ENCODE assay signal across 17 cellular contexts in the genomic region with DNA sequence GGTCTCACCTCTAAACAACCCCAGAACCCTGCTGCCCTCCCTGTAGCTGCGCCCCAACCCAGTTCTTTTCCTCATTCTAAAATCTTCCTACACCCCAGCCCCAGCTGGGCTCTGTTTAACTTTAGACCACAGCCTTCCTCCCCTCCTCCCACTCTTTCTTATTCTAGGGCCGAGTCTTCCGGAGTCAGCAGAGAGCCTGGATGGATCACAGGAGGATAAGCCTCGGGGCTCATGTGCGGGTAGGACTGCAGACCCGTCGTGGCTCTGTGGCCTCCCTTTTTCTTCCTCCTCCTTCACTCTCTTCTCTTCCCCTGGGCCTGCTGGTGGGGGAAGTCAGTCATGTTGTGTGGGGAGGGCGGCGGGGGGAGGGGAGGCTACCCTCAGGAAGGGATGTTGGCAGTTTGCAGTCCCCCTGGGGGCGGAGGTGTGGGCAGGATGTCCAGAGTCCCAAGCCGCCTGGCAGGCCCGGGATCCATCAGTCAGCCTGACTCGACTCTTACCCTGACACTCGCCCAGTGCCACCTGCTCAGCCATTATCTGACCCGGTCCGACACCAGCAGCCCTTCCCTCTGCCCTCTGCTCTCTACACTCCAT. TPM values are rescaled to one million over a fixed set of nuclear protein-coding genes. Genes with fewer than 3 reads are reported as not detected.
DNase-seq lines count a peak whose midpoint lies in the region; ATAC-seq and TF ChIP-seq lines count a peak whose summit lies in the region.
"Had no signal": no experiment of that assay in that cellular context is flagged by ENCODE, and none has a peak within 500 bp of the region (broad histone marks: within the 10 kb centered on the region; RNA-seq: fewer than 3 reads in every experiment).

No MANE protein-coding gene starts in this region.

- H3K4me1 Mint-ChIP-seq in Calu3 (ENCODE audit: low read depth, unreplicated experiment) = no peaks in the 10 kb centered on the region

- intact Hi-C loops in Calu3 (cut with micrococcal nuclease; ENCODE audit: unreplicated experiment) = no loop called here

- BruUV-seq in Calu3 (replicated peaks; lab: Mats Ljungman, UMichigan) = no TSS peak

- CTCF ChIA-PET in Calu3 (lab: Charles Lee) = interaction anchor here (0.7 kb wide), 2 partner anchors 55 to 225 kb away, joined by 3 to 6 read pairs; no protein-coding TSS in a partner anchor

- ATAC-seq in HG02870 (IDR thresholded peaks at IDR 0.05; ENCODE audit: unreplicated experiment) = no peak

- no peak overlapping the region for H3K27ac Mint-ChIP-seq in Calu3 (ENCODE audit: unreplicated experiment)
- H3K27ac Mint-ChIP-seq: activated naive CD8-positive, alpha-beta T cell treated with anti-CD3 and anti-CD28 coated beads, Interleukin-2, amount 10 ng/mL, durations not matched to agents 7 days and 5 days; T-helper 1 cell treated with Interleukin-12 subunit alpha and Interleukin-12 subunit beta and Interleukin-4 antibody, amounts not matched to agents 30 μg/mL and 1 μg/mL, for 36 hours had no signal

- H3K4me1 ChIP-seq in BLaER1 treated with 17β-estradiol and CSF1 and Interleukin-3, amounts not matched to agents 10 nM and 100 nM = peaks cover 15 to 71% (median 51%) of the 10 kb centered on the region in 10 experiments
- peaks cover 12% of the 10 kb centered on the region for H3K4me1 ChIP-seq in iPS-15b (ENCODE audit: control insufficient read depth, insufficient read depth, low read length)

- peak overlapping the region in 10 of 11 experiments; percentile 29 to 79 (median 66); a peak in 20 of 22 replicates for H3K27ac ChIP-seq in BLaER1 treated with 17β-estradiol and CSF1 and Interleukin-3, amounts not matched to agents 10 nM and 100 nM
- H3K27ac ChIP-seq in HL-60 (replicated peaks) = no peak overlapping the region; the same call in 1 of the 2 replicates
- H3K27ac ChIP-seq in substantia nigra (ENCODE audit: low read depth, low read length, poor library complexity, severe bottlenecking) = no peak overlapping the region

- no peaks in the 10 kb centered on the region for H4K20me1 ChIP-seq in BLaER1 treated with 17β-estradiol and CSF1 and Interleukin-3, amounts not matched to agents 10 nM and 100 nM

- no peak overlapping the region for H3K4me3 Mint-ChIP-seq in Calu3 (ENCODE audit: low read depth, unreplicated experiment)
- H3K4me3 Mint-ChIP-seq: activated naive CD8-positive, alpha-beta T cell treated with anti-CD3 and anti-CD28 coated beads, Interleukin-2, amount 10 ng/mL, durations not matched to agents 7 days and 5 days; T-helper 1 cell treated with Interleukin-12 subunit alpha and Interleukin-12 subunit beta and Interleukin-4 antibody, amounts not matched to agents 30 μg/mL and 1 μg/mL, for 36 hours had no signal

- peak overlapping the region; percentile 8 to 74 (median 58); a peak in 18 of 22 replicates for H3K9ac ChIP-seq in BLaER1 treated with 17β-estradiol and CSF1 and Interleukin-3, amounts not matched to agents 10 nM and 100 nM
- peak overlapping the region; percentile 2 for H3K9ac ChIP-seq in iPS-15b (ENCODE audit: low read depth, low read length)

- TF ChIP-seq CTCF in HL-60 (IDR thresholded peaks at IDR 0.05; ENCODE audit: insufficient read depth, low read length) (no peak), Calu3 (IDR thresholded peaks at IDR 0.05; ENCODE audit: unreplicated experiment) (no peak)

- H3K36me3 Mint-ChIP-seq in Calu3 (ENCODE audit: insufficient read depth, unreplicated experiment) = no peaks in the 10 kb centered on the region
- H3K36me3 Mint-ChIP-seq: activated naive CD8-positive, alpha-beta T cell treated with anti-CD3 and anti-CD28 coated beads, Interleukin-2, amount 10 ng/mL, durations not matched to agents 7 days and 5 days had no signal

- DNase-seq in HL-60 (ENCODE audit: low read depth in 1 of 2, low spot score in 1 of 2) (peak; percentile 16 to 32), UCSD-AML1 (lab: John Stamatoyannopoulos, UW; ENCODE audit: unreplicated experiment) (peak; percentile 78), substantia nigra (lab: John Stamatoyannopoulos, UW) (no peak), NCI-H345 (lab: John Stamatoyannopoulos, UW) (no peak), Calu3 (no peak)
- DNase-seq: activated CD4-positive, alpha-beta T cell treated with anti-CD3 and anti-CD28 coated beads for 48 hours; activated naive CD8-positive, alpha-beta T cell treated with anti-CD3 and anti-CD28 coated beads, Interleukin-2, amount 10 ng/mL, durations not matched to agents 7 days and 5 days; activated T-cell treated with anti-CD3 and anti-CD28 coated beads, Interleukin-2, amount 50 U/mL, for 1 hour; hypothalamus; MM.1S; NCI-H2081 treated with DMSO at 0.1 percent for 48 hours; NCI-H748 treated with DMSO at 0.1 percent for 48 hours; stimulated activated CD4-positive, alpha-beta T cell treated with anti-CD3 and anti-CD28 coated beads, Interleukin-15, amount 100 ng/mL, for 24 hours had no signal

- peaks cover 86% of the 10 kb centered on the region for H3K27me3 Mint-ChIP-seq in Calu3 (ENCODE audit: unreplicated experiment)

- H3K9me3 Mint-ChIP-seq in Calu3 (ENCODE audit: low read depth, unreplicated experiment) = no peaks in the 10 kb centered on the region
- H3K9me3 Mint-ChIP-seq: activated naive CD8-positive, alpha-beta T cell treated with anti-CD3 and anti-CD28 coated beads, Interleukin-2, amount 10 ng/mL, durations not matched to agents 7 days and 5 days; T-helper 1 cell treated with Interleukin-12 subunit alpha and Interleukin-12 subunit beta and Interleukin-4 antibody, amounts not matched to agents 30 μg/mL and 1 μg/mL, for 36 hours had no signal

- H3K4me3 ChIP-seq in BLaER1 treated with 17β-estradiol and CSF1 and Interleukin-3, amounts not matched to agents 10 nM and 100 nM = peak overlapping the region in 4 of 10 experiments; percentile 14 to 29 (median 23); a peak in 5 of 20 replicates
- H3K4me3 ChIP-seq in HL-60 (replicated peaks; ENCODE audit: insufficient read depth, low read length) (no peak overlapping the region), iPS-15b (ENCODE audit: low read depth, low read length) (no peak overlapping the region)

- H3K27me3 ChIP-seq in BLaER1 treated with 17β-estradiol and CSF1 and Interleukin-3, amounts not matched to agents 10 nM and 100 nM = peaks cover 0 to 7% (median 0%) of the 10 kb centered on the region in 11 experiments; a peak in 2 of 22 replicates
- H3K27me3 ChIP-seq in HL-60 (ENCODE audit: insufficient read depth, poor library complexity, severe bottlenecking) (no peaks in the 10 kb centered on the region), iPS-15b (ENCODE audit: control insufficient read depth, insufficient read depth, low read length) (peaks cover 3% of the 10 kb centered on the region)

- H3K4me2 ChIP-seq in BLaER1 treated with 17β-estradiol and CSF1 and Interleukin-3, amounts not matched to agents 10 nM and 100 nM = peak overlapping the region; percentile 57 to 97 (median 85)

- no peaks in the 10 kb centered on the region for H3K9me3 ChIP-seq in BLaER1 treated with 17β-estradiol and CSF1 and Interleukin-3, amounts not matched to agents 10 nM and 100 nM (replicated peaks in 1 of 11)
- no peaks in the 10 kb centered on the region for H3K9me3 ChIP-seq in iPS-15b (ENCODE audit: control insufficient read depth, insufficient read depth, low read length)

- no peaks in the 10 kb centered on the region for H3K36me3 ChIP-seq in BLaER1 treated with 17β-estradiol and CSF1 and Interleukin-3, amounts not matched to agents 10 nM and 100 nM
- no peaks in the 10 kb centered on the region for H3K36me3 ChIP-seq in iPS-15b (ENCODE audit: control insufficient read depth, insufficient read depth, low read length)

RNA-seq across cellular contexts. Expression of a gene that starts 8.1 kb away (rescaled TPM):
- total RNA-seq in Calu3 (2022) = not detected in 2 replicates
- total RNA-seq: activated naive CD8-positive, alpha-beta T cell treated with anti-CD3 and anti-CD28 coated beads, Interleukin-2, amount 10 ng/mL, durations not matched to agents 7 days and 5 days had no signal

RNA-seq across cellular contexts. Expression of a gene that starts 39.3 kb away (rescaled TPM):
- 84.2 and 86.8 TPM in 2 replicates for total RNA-seq in Calu3 (2022)

RNA-seq across cellular contexts. Expression of a gene that starts 39.4 kb away (rescaled TPM):
- 98.9 and 103 TPM in 2 replicates for total RNA-seq in Calu3 (2022)

RNA-seq across cellular contexts. Expression of a gene that starts 50.0 kb away (rescaled TPM):
- not detected in 2 replicates for total RNA-seq in Calu3 (2022)
- total RNA-seq: activated naive CD8-positive, alpha-beta T cell treated with anti-CD3 and anti-CD28 coated beads, Interleukin-2, amount 10 ng/mL, durations not matched to agents 7 days and 5 days had no signal

RNA-seq across cellular contexts. Expression of a gene that starts 56.7 kb away (rescaled TPM):
- 90.1 and 92.8 TPM in 2 replicates for total RNA-seq in Calu3 (2022)

Comparison
In these comparisons a context has a peak if more than half of its experiments do, and no peak if none do; other contexts are left out.
1. H3K27ac ChIP-seq: peak in BLaER1 treated with 17β-estradiol and CSF1 and Interleukin-3, amounts not matched to agents 10 nM and 100 nM (10 of 11); none in HL-60 (single experiment) and substantia nigra (single experiment).
2. DNase-seq: peak in HL-60 (2 of 2) and UCSD-AML1 (single experiment); none in substantia nigra (0 of 49), NCI-H345 (single experiment) and Calu3 (single experiment).